In the genomic region with DNA sequence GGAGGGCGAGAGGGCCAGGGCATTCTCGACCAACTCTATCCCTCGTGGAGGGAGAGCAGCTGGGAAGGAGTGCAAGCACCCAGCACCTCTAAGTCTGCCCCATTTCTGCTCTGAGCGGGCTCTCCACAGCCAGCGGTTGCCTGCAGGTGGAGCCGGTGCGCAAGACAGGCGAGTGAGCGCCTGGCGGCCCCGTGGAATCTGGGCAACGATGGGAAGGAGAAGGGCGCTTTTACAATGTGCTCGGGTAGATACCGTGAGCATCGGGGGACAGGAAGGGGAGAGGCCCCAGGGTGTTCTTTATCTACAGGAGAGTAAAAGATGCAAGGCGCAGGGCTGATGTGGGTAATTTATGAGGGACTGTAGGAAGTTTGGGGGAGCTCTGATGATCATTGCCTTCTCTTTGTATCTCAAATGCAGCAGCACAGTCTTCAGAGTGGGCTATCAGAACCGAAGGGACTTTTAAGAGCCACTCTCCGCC, we compare ENCODE assay signal across 8 cellular contexts. TPM values are rescaled to one million over a fixed set of nuclear protein-coding genes. Genes with fewer than 3 reads are reported as not detected.
DNase-seq lines count a peak whose midpoint lies in the region; ATAC-seq and TF ChIP-seq lines count a peak whose summit lies in the region.

No MANE protein-coding gene starts in this region.

- DNase-seq in ELR (ENCODE audit: low read depth) (peak; percentile 89), H4 (ENCODE audit: low spot score) (peak; percentile 71), LNCaP clone FGC (ENCODE audit: low read depth) (no peak), SIG-M5 treated with dmso at 0.1 percent for 504 hours (lab: John Stamatoyannopoulos, UW; ENCODE audit: unreplicated experiment) (peak; percentile 88), nucleus accumbens (lab: John Stamatoyannopoulos, UW) (peak in 55 of 56 donors; percentile 34 to 93 (median 75)), superior temporal gyrus (ENCODE audit: extremely low spot score) (peak; percentile 90)
- DNase-seq in activated naive CD4-positive, alpha-beta T cell (lab: John Stamatoyannopoulos, UW) = peak; percentile 47 to 76 (median 66)

- 0% methylated on average over 2 to 5 of the region's 19 CpGs for WGBS in gastroesophageal sphincter (ENCODE audit: low coverage in 1 of 2), 2 donors

- peaks cover 0 to 33% (median 18%) of the 10 kb centered on the region in 3 donors for H3K4me1 ChIP-seq in gastroesophageal sphincter

- no peak for TF ChIP-seq POLR2A in gastroesophageal sphincter (IDR thresholded peaks at IDR 0.05)

- peak; percentile 82 for ATAC-seq in gastroesophageal sphincter

- H3K27me3 ChIP-seq in gastroesophageal sphincter = no peaks in the 10 kb centered on the region

- peaks cover 0 to 2% of the 10 kb centered on the region in 2 donors for H3K36me3 ChIP-seq in gastroesophageal sphincter

- no peak for TF ChIP-seq EP300 in gastroesophageal sphincter (IDR thresholded peaks at IDR 0.05)

- TF ChIP-seq CTCF in LNCaP clone FGC (IDR thresholded peaks at IDR 0.05; ENCODE audit: control insufficient read depth, extremely low read depth, insufficient read depth) (peak; percentile 87), gastroesophageal sphincter (IDR thresholded peaks at IDR 0.05) (peak; percentile 68 to 90 (median 74))

- no peaks in the 10 kb centered on the region for H3K9me3 ChIP-seq in gastroesophageal sphincter

- H3K4me3 ChIP-seq in LNCaP clone FGC (ENCODE audit: low read depth, low read length) = peak overlapping the region; percentile 64
- peak overlapping the region; percentile 44 to 68 for H3K4me3 ChIP-seq in gastroesophageal sphincter

- H3K27ac ChIP-seq in gastroesophageal sphincter = peak overlapping the region; percentile 3 to 95 (median 87)

RNA-seq across cellular contexts. Expression of a gene that starts 0.9 kb away (rescaled TPM):
- 22.8 and 32.9 TPM in 2 replicates for total RNA-seq in H4 (2014; rRNA removed; shearing (Covaris generic))
- total RNA-seq in gastroesophageal sphincter = 10 to 100 TPM; 19.3 to 33.8 (median 24.9) TPM

RNA-seq across cellular contexts. Expression of a gene that starts 47.6 kb away (rescaled TPM):
- 1.5 and 2.0 TPM in 2 replicates for total RNA-seq in H4 (2014; rRNA removed; shearing (Covaris generic))
- 10 to 100 TPM; 15.9 to 38.4 (median 18.3) TPM for total RNA-seq in gastroesophageal sphincter
